In the genomic region with DNA sequence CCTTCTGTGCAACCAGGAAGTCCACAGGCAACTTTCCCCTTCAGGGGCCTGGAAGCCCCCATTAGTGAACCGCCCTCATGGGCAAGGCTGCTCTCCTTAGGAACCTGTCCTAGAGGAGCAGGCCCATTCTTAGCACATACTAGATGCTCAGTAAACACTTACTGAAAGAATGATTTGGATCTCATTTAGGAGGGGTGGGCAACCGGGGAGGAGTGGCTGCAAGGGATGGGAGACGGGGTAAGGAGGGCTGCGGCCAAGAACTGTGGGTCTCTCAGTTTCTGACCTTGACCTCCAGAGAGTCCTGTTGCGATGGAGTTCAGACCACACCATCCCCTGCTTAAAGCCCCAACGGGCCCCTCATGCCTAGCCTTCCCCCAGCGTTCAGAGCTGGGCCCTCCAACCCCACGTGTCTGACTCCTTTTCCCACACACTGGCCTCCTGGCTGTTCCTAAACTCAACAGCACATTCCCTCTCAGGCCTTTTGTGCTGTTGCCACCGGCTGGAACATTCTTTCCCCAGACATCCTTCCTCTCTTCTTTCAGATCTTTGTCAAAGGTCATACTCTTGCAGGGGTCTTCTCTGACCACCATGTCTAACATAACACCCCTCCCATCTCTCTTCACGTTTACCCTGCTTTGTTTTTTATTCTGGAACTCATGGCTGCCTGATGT, we compare ENCODE assay signal across 21 cellular contexts. TPM values are rescaled to one million over a fixed set of nuclear protein-coding genes. Genes with fewer than 3 reads are reported as not detected.
DNase-seq lines count a peak whose midpoint lies in the region; ATAC-seq and TF ChIP-seq lines count a peak whose summit lies in the region.
"Had no signal": no experiment of that assay in that cellular context is flagged by ENCODE, and none has a peak within 500 bp of the region (broad histone marks: within the 10 kb centered on the region; RNA-seq: fewer than 3 reads in every experiment).

No MANE protein-coding gene starts in this region.

- no peak overlapping the region for H3K23ac ChIP-seq in IMR-90 (ENCODE audit: low read depth, low read length)

- peaks cover 4% of the 10 kb centered on the region for H3K27me3 Mint-ChIP-seq in nephron progenitor cell (ENCODE audit: low read depth, poor library complexity)
- H3K27me3 Mint-ChIP-seq: CD4-positive, alpha-beta T cell had no signal

- no peak overlapping the region for H4K91ac ChIP-seq in IMR-90 (ENCODE audit: insufficient read depth, low read depth, low read length)

- no peak overlapping the region; the same call in 1 of the 2 replicates for H2BK120ac ChIP-seq in IMR-90 (ENCODE audit: low read depth, low read length)

- H3K4me1 ChIP-seq in IMR-90 (ENCODE audit: control insufficient read depth, insufficient read depth, low read length): peaks cover 23% of the 10 kb centered on the region
- peaks cover 0 to 41% (median 26%) of the 10 kb centered on the region in 4 donors for H3K4me1 ChIP-seq in sigmoid colon
- H3K4me1 ChIP-seq in HAP-1: peaks cover 6% of the 10 kb centered on the region

- DNase-seq in IMR-90 (no peak), nephron progenitor cell (no peak), sigmoid colon (no peak), HAP-1 (ENCODE audit: low spot score in 2 of 2) (no peak)
- DNase-seq: AML-193; Calu3; CD4-positive, alpha-beta T cell; DMS79; GM23248; MG63; NCI-H1105; NCI-H187 treated with DMSO at 0.1 percent for 48 hours; NCI-H2171; NCI-H446 treated with DMSO at 0.1 percent for 48 hours; NCI-H774 had no signal

- H3K27ac ChIP-seq in IMR-90 (ENCODE audit: insufficient read depth, low read length) (no peak overlapping the region), cingulate gyrus (ENCODE audit: low read depth, low read length) (peak overlapping the region; percentile 99), sigmoid colon (peak overlapping the region; percentile 10 to 75 (median 73))
- H3K27ac ChIP-seq: GM23248 had no signal

- dilution Hi-C loops in IMR-90 (cut with HindIII; ENCODE audit: low sequenced_read_pairs, unreplicated experiment): no loop called here

- no peaks in the 10 kb centered on the region for H3K9me3 Mint-ChIP-seq in nephron progenitor cell
- H3K9me3 Mint-ChIP-seq: CD4-positive, alpha-beta T cell had no signal

- no peaks in the 10 kb centered on the region for H3K36me3 Mint-ChIP-seq in nephron progenitor cell (ENCODE audit: low read depth)

- no peaks in the 10 kb centered on the region for H4K20me1 ChIP-seq in IMR-90 (ENCODE audit: insufficient read depth, low read length)

- no peak overlapping the region for H3K18ac ChIP-seq in IMR-90 (ENCODE audit: low read depth, low read length)

- no peak for TF ChIP-seq POLR2A in IMR-90 (IDR thresholded peaks at IDR 0.05; ENCODE audit: low read depth, low read length)
- TF ChIP-seq POLR2A in sigmoid colon (IDR thresholded peaks at IDR 0.05): no peak

- H3K4me3 ChIP-seq in IMR-90 (ENCODE audit: insufficient read depth, low read depth, low read length) (no peak overlapping the region), sigmoid colon (no peak overlapping the region), HAP-1 (no peak overlapping the region)
- H3K4me3 ChIP-seq: GM12878, GM23248, MG63 had no signal

- H2BK15ac ChIP-seq in IMR-90 (ENCODE audit: low read depth, low read length): no peak overlapping the region

- peaks cover 17% of the 10 kb centered on the region for H3K9me1 ChIP-seq in IMR-90 (ENCODE audit: insufficient read depth, low read length)

- no peak for TF ChIP-seq EP300 in sigmoid colon (IDR thresholded peaks at IDR 0.05)

- H2AFZ ChIP-seq in IMR-90 (replicated peaks; ENCODE audit: low read length, poor library complexity): no peak overlapping the region
- H2AFZ ChIP-seq: GM23248 had no signal

- no peak overlapping the region for H3K9ac ChIP-seq in IMR-90 (ENCODE audit: low read depth, low read length)
- H3K9ac ChIP-seq: GM23248 had no signal

- no peak overlapping the region for H4K8ac ChIP-seq in IMR-90 (ENCODE audit: low read depth in 2 of 2, low read length in 2 of 2)

- POLR2A ChIA-PET in IMR-90 (lab: Charles Lee; ENCODE audit: unreplicated experiment): no interaction called here

- H3K9me3 ChIP-seq in IMR-90 (ENCODE audit: control insufficient read depth, insufficient read depth, low read length) (no peaks in the 10 kb centered on the region), sigmoid colon (no peaks in the 10 kb centered on the region), HAP-1 (no peaks in the 10 kb centered on the region)
- H3K9me3 ChIP-seq: MG63 had no signal

- no peak overlapping the region for H2AK9ac ChIP-seq in IMR-90 (replicated peaks; ENCODE audit: low read depth, low read length, poor library complexity)

- no peak for ATAC-seq in IMR-90 (ENCODE audit: low read depth)
- ATAC-seq in HG03457 (IDR thresholded peaks at IDR 0.05; ENCODE audit: unreplicated experiment): no peak
- no peak for ATAC-seq in GM18873 (IDR thresholded peaks at IDR 0.05; ENCODE audit: low FRiP score, unreplicated experiment)
- ATAC-seq in GM21717 (IDR thresholded peaks at IDR 0.05; ENCODE audit: unreplicated experiment): no peak
- ATAC-seq: GM12878 had no signal

- H3K27me3 ChIP-seq in IMR-90 (ENCODE audit: control insufficient read depth, insufficient read depth, low read length) (0 out of 2 replicates have a peak, but pooled peaks cover 2% of the 10 kb centered on the region), sigmoid colon (no peaks in the 10 kb centered on the region), HAP-1 (ENCODE audit: low read depth) (no peaks in the 10 kb centered on the region)
- H3K27me3 ChIP-seq: MG63 had no signal

- H3K14ac ChIP-seq in IMR-90 (replicated peaks; ENCODE audit: low read depth, low read length): no peak overlapping the region

- CTCF ChIA-PET in IMR-90 (lab: Yijun Ruan, JAX): no interaction called here

- H3K79me1 ChIP-seq in IMR-90 (ENCODE audit: low read depth in 1 of 2, low read length in 2 of 2): no peaks in the 10 kb centered on the region; a peak in 1 of 4 replicates

- no peak overlapping the region for H3K56ac ChIP-seq in IMR-90 (ENCODE audit: extremely low read depth, insufficient read depth, low read length)

- 32% methylated on average over 5 of the region's 10 CpGs; no CpG with 5 or more reads in 1 of the 2 experiments for WGBS in IMR-90 (ENCODE audit: extremely low coverage in 2 of 2, insufficient read length in 1 of 2), 2 experiments
- WGBS in sigmoid colon, 2 donors: 85 to 87% methylated on average over 10 of the region's 10 CpGs

- BruUV-seq in IMR-90 (replicated peaks; lab: Mats Ljungman, UMichigan): no TSS peak

- no peak overlapping the region for H4K5ac ChIP-seq in IMR-90 (ENCODE audit: low read depth, low read length)

- H3K4me2 ChIP-seq in IMR-90 (ENCODE audit: low read depth, low read length): no peak overlapping the region

- intact Hi-C loops in IMR-90 (cut with micrococcal nuclease) (no loop called here), sigmoid colon (cut with DNase I) (no loop called here)

- H2AK5ac ChIP-seq in IMR-90 (ENCODE audit: low read depth, low read length): peak overlapping the region; percentile 54; the same call in 1 of the 2 replicates

- peak overlapping the region; percentile 2 for H3K4me3 Mint-ChIP-seq in nephron progenitor cell
- H3K4me3 Mint-ChIP-seq: CD4-positive, alpha-beta T cell had no signal

- peaks cover 81% of the 10 kb centered on the region for H3K4me1 Mint-ChIP-seq in nephron progenitor cell

- TF ChIP-seq CTCF in IMR-90 (conservative IDR thresholded peaks at IDR 0.05; ENCODE audit: low read depth, low read length) (no peak), nephron progenitor cell (IDR thresholded peaks at IDR 0.05) (no peak), sigmoid colon (IDR thresholded peaks at IDR 0.05) (no peak)

- in situ Hi-C loops in IMR-90 (cut with MboI; ENCODE audit: low sequenced_read_pairs): no loop called here
- in situ Hi-C loops in HAP-1 (cut with MboI; ENCODE audit: low sequenced_read_pairs): no loop called here

- no peak overlapping the region for H2BK20ac ChIP-seq in IMR-90 (ENCODE audit: low read depth, low read length)

- peak overlapping the region; percentile 62 for H3K27ac Mint-ChIP-seq in nephron progenitor cell
- H3K27ac Mint-ChIP-seq: CD4-positive, alpha-beta T cell had no signal

- no peak overlapping the region for H2BK5ac ChIP-seq in IMR-90 (ENCODE audit: low read depth, low read length, poor library complexity, severe bottlenecking)

- H3K36me3 ChIP-seq in IMR-90 (ENCODE audit: control insufficient read depth, insufficient read depth, low read length) (no peaks in the 10 kb centered on the region), sigmoid colon (no peaks in the 10 kb centered on the region), HAP-1 (replicated peaks) (no peaks in the 10 kb centered on the region)
- H3K36me3 ChIP-seq: MG63 had no signal

- no peak overlapping the region for H3K4ac ChIP-seq in IMR-90 (ENCODE audit: low read depth, low read length)

- TF ChIP-seq RAD21 in IMR-90 (IDR thresholded peaks at IDR 0.05; ENCODE audit: low read length): no peak

TF ChIP-seq in IMR-90, 13 proteins besides CTCF, POLR2A, EP300 and RAD21:
- TF ChIP-seq, protein P1, sequence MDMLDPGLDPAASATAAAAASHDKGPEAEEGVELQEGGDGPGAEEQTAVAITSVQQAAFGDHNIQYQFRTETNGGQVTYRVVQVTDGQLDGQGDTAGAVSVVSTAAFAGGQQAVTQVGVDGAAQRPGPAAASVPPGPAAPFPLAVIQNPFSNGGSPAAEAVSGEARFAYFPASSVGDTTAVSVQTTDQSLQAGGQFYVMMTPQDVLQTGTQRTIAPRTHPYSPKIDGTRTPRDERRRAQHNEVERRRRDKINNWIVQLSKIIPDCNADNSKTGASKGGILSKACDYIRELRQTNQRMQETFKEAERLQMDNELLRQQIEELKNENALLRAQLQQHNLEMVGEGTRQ (IDR thresholded peaks at IDR 0.05; ENCODE audit: low read depth, low read length): no peak
- no peak for TF ChIP-seq RFX5 (IDR thresholded peaks at IDR 0.05; ENCODE audit: low read depth, low read length)

RNA-seq across cellular contexts. Expression of a gene that starts 20.7 kb away (rescaled TPM):
- total RNA-seq in IMR-90 (2012; rRNA removed) (14.4 and 16.5 TPM in 2 replicates), sigmoid colon (10 to 100 TPM; 14.3 to 21.7 (median 17.2) TPM)
- polyA plus RNA-seq in IMR-90 (2012; rRNA removed) (21.0 and 22.1 TPM in 2 replicates), sigmoid colon (10 to 100 TPM; 21.0 to 38.9 (median 25.4) TPM)
- 21.3 and 24.6 TPM in 2 replicates for polyA plus RNA-seq in IMR-90 (2012; cell fraction: cytosol; rRNA removed)
- polyA plus RNA-seq in IMR-90 (2012; cell fraction: nucleus; rRNA removed; ENCODE audit: low replicate concordance): 95.1 and 119 TPM in 2 replicates

RNA-seq across cellular contexts. Expression of a gene that starts 47.5 kb away (rescaled TPM):
- total RNA-seq in IMR-90 (2012; rRNA removed) (not detected in 2 replicates), sigmoid colon (under 1 TPM in 2 of 4 donors, not detected in 2; 0.55 to 0.71 TPM)
- polyA plus RNA-seq in IMR-90 (2012; rRNA removed) (not detected in 2 replicates), sigmoid colon (under 1 TPM in 1 of 3 donors, not detected in 2; 0.20 TPM)
- polyA plus RNA-seq in IMR-90 (2012; cell fraction: cytosol; rRNA removed): 0.08 and 0.21 TPM in 2 replicates
- not detected in 2 replicates for polyA plus RNA-seq in IMR-90 (2012; cell fraction: nucleus; rRNA removed; ENCODE audit: low replicate concordance)
- total RNA-seq: Calu3; CD4-positive, alpha-beta T cell; G401; GM12878 had no signal
- polyA plus RNA-seq: GM12878 had no signal

RNA-seq across cellular contexts. Expression of a gene that starts 52.2 kb away (rescaled TPM):
- total RNA-seq in IMR-90 (2012; rRNA removed) (not detected in 2 replicates), sigmoid colon (10 to 100 TPM in 1 of 4 donors, 1 to 10 TPM in 3; 3.8 to 17.5 (median 8.4) TPM)
- polyA plus RNA-seq in IMR-90 (2012; rRNA removed) (not detected in 2 replicates), sigmoid colon (1 to 10 TPM in 2 of 3 donors, under 1 TPM in 1; 0.23 to 2.8 (median 1.8) TPM)
- not detected in 2 replicates for polyA plus RNA-seq in IMR-90 (2012; cell fraction: cytosol; rRNA removed)
- not detected in 2 replicates for polyA plus RNA-seq in IMR-90 (2012; cell fraction: nucleus; rRNA removed; ENCODE audit: low replicate concordance)
- total RNA-seq: Calu3; CD4-positive, alpha-beta T cell; G401; GM12878; GM23248 had no signal
- polyA plus RNA-seq: GM23248 had no signal
